In the genomic region with DNA sequence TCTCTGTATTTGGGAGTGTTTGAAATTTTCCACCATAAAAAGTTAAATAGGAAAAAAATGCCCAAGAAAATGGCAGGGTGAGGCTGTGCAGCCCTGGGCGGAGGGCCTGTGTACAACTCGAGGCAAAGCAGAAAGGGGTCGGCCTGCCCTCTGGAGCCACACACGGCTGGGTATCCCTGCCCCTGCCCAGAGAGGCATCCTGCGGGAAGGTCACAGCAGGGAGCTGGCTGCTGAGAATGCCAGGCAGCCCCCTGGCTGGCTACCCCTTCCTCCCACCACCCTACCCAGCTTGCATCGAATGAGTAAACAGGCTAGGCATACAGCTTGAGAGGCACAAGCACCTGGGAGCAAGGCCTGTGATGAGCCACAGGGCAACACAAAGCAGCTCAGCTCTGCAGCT, we compare ENCODE assay signal across 17 cellular contexts. TPM values are rescaled to one million over a fixed set of nuclear protein-coding genes. Genes with fewer than 3 reads are reported as not detected.
DNase-seq lines count a peak whose midpoint lies in the region; TF ChIP-seq lines count a peak whose summit lies in the region.
"Had no signal": no experiment of that assay in that cellular context is flagged by ENCODE, and none has a peak within 500 bp of the region (broad histone marks: within the 10 kb centered on the region; RNA-seq: fewer than 3 reads in every experiment).

No MANE protein-coding gene starts in this region.

- intact Hi-C loops in activated naive CD4-positive, alpha-beta T cell treated with anti-CD3 and anti-CD28 coated beads for 36 hours (cut with micrococcal nuclease): no loop called here
- intact Hi-C loops in adrenal gland (cut with DNase I) (no loop called here), tibial artery (cut with DNase I; ENCODE audit: low total_unique reads) (no loop called here)

- no peak overlapping the region for H3K4me3 Mint-ChIP-seq in activated naive CD4-positive, alpha-beta T cell treated with anti-CD3 and anti-CD28 coated beads for 36 hours
- H3K4me3 Mint-ChIP-seq in T-helper 2 cell treated with Interferon-gamma antibody and Interleukin-4, amounts not matched to agents 5 μg/mL and 100 μg/mL, for 36 hours: no peak overlapping the region
- no peak overlapping the region for H3K4me3 Mint-ChIP-seq in progenitor cell of endocrine pancreas (ENCODE audit: low read depth)

- H2AK5ac ChIP-seq in mesendoderm (ENCODE audit: low read length): no peak overlapping the region

- H3K4me1 ChIP-seq in adrenal gland (replicated peaks in 1 of 2) (no peaks in the 10 kb centered on the region), mesendoderm (ENCODE audit: control insufficient read depth, low read depth, low read length) (no peaks in the 10 kb centered on the region), tibial artery (peaks cover 0 to 4% (median 0%) of the 10 kb centered on the region in 4 donors)
- H3K4me1 ChIP-seq: breast epithelium, pancreas had no signal

- no peaks in the 10 kb centered on the region for H3K79me2 ChIP-seq in mesendoderm (ENCODE audit: control insufficient read depth, insufficient read depth, low read length)
- H3K79me2 ChIP-seq: hepatocyte had no signal

- H3K18ac ChIP-seq in mesendoderm (ENCODE audit: low read length): no peak overlapping the region

- H3K27ac Mint-ChIP-seq in activated naive CD4-positive, alpha-beta T cell treated with anti-CD3 and anti-CD28 coated beads for 36 hours: no peak overlapping the region
- no peak overlapping the region for H3K27ac Mint-ChIP-seq in T-helper 2 cell treated with Interferon-gamma antibody and Interleukin-4, amounts not matched to agents 5 μg/mL and 100 μg/mL, for 36 hours
- H3K27ac Mint-ChIP-seq in progenitor cell of endocrine pancreas: no peak overlapping the region

- H3K4me2 ChIP-seq in mesendoderm (ENCODE audit: low read length): no peak overlapping the region
- H3K4me2 ChIP-seq: hepatocyte had no signal

- no peak overlapping the region for H4K8ac ChIP-seq in mesendoderm (ENCODE audit: low read depth, low read length)

- H3K9me3 ChIP-seq in adrenal gland (replicated peaks in 1 of 3) (no peaks in the 10 kb centered on the region), tibial artery (no peaks in the 10 kb centered on the region)
- H3K9me3 ChIP-seq: breast epithelium, pancreas had no signal

- no peaks in the 10 kb centered on the region for H3K4me1 Mint-ChIP-seq in activated naive CD4-positive, alpha-beta T cell treated with anti-CD3 and anti-CD28 coated beads for 36 hours (ENCODE audit: low read depth)
- H3K4me1 Mint-ChIP-seq in T-helper 2 cell treated with Interferon-gamma antibody and Interleukin-4, amounts not matched to agents 5 μg/mL and 100 μg/mL, for 36 hours (ENCODE audit: low read depth): no peaks in the 10 kb centered on the region
- peaks cover 2% of the 10 kb centered on the region for H3K4me1 Mint-ChIP-seq in progenitor cell of endocrine pancreas (ENCODE audit: low read depth)

- no peak overlapping the region for H2BK5ac ChIP-seq in mesendoderm (ENCODE audit: low read length)

- no peaks in the 10 kb centered on the region for H3K36me3 Mint-ChIP-seq in activated naive CD4-positive, alpha-beta T cell treated with anti-CD3 and anti-CD28 coated beads for 36 hours (ENCODE audit: low read depth)
- no peaks in the 10 kb centered on the region for H3K36me3 Mint-ChIP-seq in T-helper 2 cell treated with Interferon-gamma antibody and Interleukin-4, amounts not matched to agents 5 μg/mL and 100 μg/mL, for 36 hours (ENCODE audit: low read depth)
- H3K36me3 Mint-ChIP-seq in progenitor cell of endocrine pancreas (ENCODE audit: insufficient read depth): no peaks in the 10 kb centered on the region
- H3K36me3 Mint-ChIP-seq: activated naive CD4-positive, alpha-beta T cell treated with anti-CD3 and anti-CD28 coated beads, Interleukin-2, amount 50 U/mL, for 72 hours had no signal

- WGBS in adrenal gland, 4 donors: 75 to 92% (median 91%) methylated on average over 6 of the region's 6 CpGs
- no CpG with 5 or more reads among the region's 6 CpGs for WGBS in mesendoderm (ENCODE audit: extremely low coverage, insufficient coverage, low lambda C conversion rate)

- TF ChIP-seq CTCF in adrenal gland (IDR thresholded peaks at IDR 0.05): no peak
- TF ChIP-seq CTCF in tibial artery (IDR thresholded peaks at IDR 0.05): no peak
- no peak for TF ChIP-seq CTCF in progenitor cell of endocrine pancreas (IDR thresholded peaks at IDR 0.05; ENCODE audit: unreplicated experiment)

- H3K79me1 ChIP-seq in mesendoderm (ENCODE audit: low read length): no peaks in the 10 kb centered on the region

- peak; percentile 2 for DNase-seq in activated naive CD4-positive, alpha-beta T cell treated with anti-CD3 and anti-CD28 coated beads for 36 hours
- no peak for DNase-seq in activated naive CD4-positive, alpha-beta T cell treated with Interleukin-2 at 50 U/mL for 16 hours
- DNase-seq in adrenal gland (peak in 4 of 7 donors; percentile 4 to 39 (median 10)), mesendoderm (no peak), tibial artery (peak; percentile 11 to 53), NCI-H1105 treated with DMSO at 0.1 percent for 48 hours (lab: John Stamatoyannopoulos, UW) (no peak), progenitor cell of endocrine pancreas (ENCODE audit: low spot score, unreplicated experiment) (no peak)
- no peak for DNase-seq in T-helper 2 cell treated with Interferon-gamma antibody and Interleukin-4, amounts not matched to agents 5 μg/mL and 100 μg/mL, for 36 hours (ENCODE audit: low spot score)
- DNase-seq: effector CD4-positive, alpha-beta T cell; MV-4-11; NCI-H524 treated with DMSO at 0.1 percent for 48 hours; stimulated activated CD4-positive, alpha-beta T cell treated with anti-CD3 and anti-CD28 coated beads, Interleukin-12 subunit alpha, Interleukin-12 subunit beta, amount 100 ng/mL, for 4 hours had no signal

- CTCF ChIA-PET in activated naive CD4-positive, alpha-beta T cell treated with anti-CD3 and anti-CD28 coated beads for 36 hours (lab: Charles Lee): interaction anchor here (0.6 to 1.3 kb wide), 3 partner anchors 12 to 960 kb away, joined by 3 to 4 read pairs (median 3); no protein-coding TSS in a partner anchor

- H3K23ac ChIP-seq in mesendoderm (ENCODE audit: low read length): no peak overlapping the region

- H3K56ac ChIP-seq in mesendoderm (ENCODE audit: low read length): peak overlapping the region; percentile 56

- H3K36me3 ChIP-seq in adrenal gland (replicated peaks in 1 of 2) (no peaks in the 10 kb centered on the region), mesendoderm (ENCODE audit: control insufficient read depth, insufficient read depth, low read length) (no peaks in the 10 kb centered on the region), tibial artery (no peaks in the 10 kb centered on the region)
- H3K36me3 ChIP-seq: breast epithelium, pancreas had no signal

- no peaks in the 10 kb centered on the region for H3K9me3 Mint-ChIP-seq in activated naive CD4-positive, alpha-beta T cell treated with anti-CD3 and anti-CD28 coated beads for 36 hours
- no peaks in the 10 kb centered on the region for H3K9me3 Mint-ChIP-seq in T-helper 2 cell treated with Interferon-gamma antibody and Interleukin-4, amounts not matched to agents 5 μg/mL and 100 μg/mL, for 36 hours
- H3K9me3 Mint-ChIP-seq in progenitor cell of endocrine pancreas (ENCODE audit: low read depth): no peaks in the 10 kb centered on the region
- H3K9me3 Mint-ChIP-seq: activated naive CD4-positive, alpha-beta T cell treated with anti-CD3 and anti-CD28 coated beads, Interleukin-2, amount 50 U/mL, for 72 hours had no signal

- no peak overlapping the region for H3K4me3 ChIP-seq in adrenal gland
- no peak overlapping the region for H3K4me3 ChIP-seq in mesendoderm (ENCODE audit: low read length)
- no peak overlapping the region for H3K4me3 ChIP-seq in tibial artery
- H3K4me3 ChIP-seq: breast epithelium, hepatocyte, pancreas had no signal

- no peaks in the 10 kb centered on the region for H3K27me3 Mint-ChIP-seq in activated naive CD4-positive, alpha-beta T cell treated with anti-CD3 and anti-CD28 coated beads for 36 hours (ENCODE audit: low read depth)
- H3K27me3 Mint-ChIP-seq in T-helper 2 cell treated with Interferon-gamma antibody and Interleukin-4, amounts not matched to agents 5 μg/mL and 100 μg/mL, for 36 hours (ENCODE audit: low read depth): no peaks in the 10 kb centered on the region
- H3K27me3 Mint-ChIP-seq in progenitor cell of endocrine pancreas: peaks cover 6% of the 10 kb centered on the region

- H3K9ac ChIP-seq in mesendoderm (ENCODE audit: low read length): no peak overlapping the region

- no peaks in the 10 kb centered on the region for H3K27me3 ChIP-seq in adrenal gland
- no peaks in the 10 kb centered on the region for H3K27me3 ChIP-seq in mesendoderm (ENCODE audit: insufficient read depth, low read length, poor library complexity)
- peaks cover 0 to 11% of the 10 kb centered on the region in 2 donors for H3K27me3 ChIP-seq in tibial artery
- H3K27me3 ChIP-seq: breast epithelium, hepatocyte, pancreas had no signal

- no peak overlapping the region for H2BK120ac ChIP-seq in mesendoderm (ENCODE audit: low read depth, low read length)

- H3K27ac ChIP-seq in adrenal gland (no peak overlapping the region), mesendoderm (ENCODE audit: low read depth, low read length) (no peak overlapping the region), tibial artery (no peak overlapping the region)
- H3K27ac ChIP-seq: breast epithelium, hepatocyte, pancreas, VCaP had no signal

- H2BK15ac ChIP-seq in mesendoderm (replicated peaks; ENCODE audit: low read depth): no peak overlapping the region

- H4K5ac ChIP-seq in mesendoderm (ENCODE audit: low read length): no peak overlapping the region

- H3K4ac ChIP-seq in mesendoderm (ENCODE audit: low read depth, low read length): no peak overlapping the region

- TF ChIP-seq POLR2A in adrenal gland (IDR thresholded peaks at IDR 0.05): no peak

RNA-seq across cellular contexts. Expression of a gene that starts 46.1 kb away (rescaled TPM):
- total RNA-seq in activated naive CD4-positive, alpha-beta T cell treated with anti-CD3 and anti-CD28 coated beads for 36 hours: under 1 TPM; 0.30 to 0.38 TPM
- 1 to 10 TPM in 4 of 8 donors, under 1 TPM in 2, not detected in 2; 0.25 to 9.2 (median 3.4) TPM for total RNA-seq in adrenal gland
- 10 to 100 TPM in 2 of 3 donors, 1 to 10 TPM in 1; 8.1 to 82.3 (median 12.1) TPM for polyA plus RNA-seq in adrenal gland
- polyA plus RNA-seq in mesendoderm (2013, experiment 1 of 2): 0.06 TPM
- polyA plus RNA-seq in mesendoderm (2013, experiment 2 of 2): 0.08 TPM
- 9.3 and 12.2 TPM in 2 replicates for total RNA-seq in progenitor cell of endocrine pancreas

Comparison
In these comparisons a context has a peak if more than half of its experiments do, and no peak if none do; other contexts are left out.
1. DNase-seq: peak in activated naive CD4-positive, alpha-beta T cell treated with anti-CD3 and anti-CD28 coated beads for 36 hours (single experiment), adrenal gland (4 of 7) and tibial artery (2 of 2); none in activated naive CD4-positive, alpha-beta T cell treated with Interleukin-2 at 50 U/mL for 16 hours (single experiment), mesendoderm (single experiment), T-helper 2 cell treated with Interferon-gamma antibody and Interleukin-4, amounts not matched to agents 5 μg/mL and 100 μg/mL, for 36 hours (single experiment), NCI-H1105 treated with DMSO at 0.1 percent for 48 hours (single experiment) and progenitor cell of endocrine pancreas (single experiment).